ENCODE assay signal across 11 cellular contexts in the genomic region with DNA sequence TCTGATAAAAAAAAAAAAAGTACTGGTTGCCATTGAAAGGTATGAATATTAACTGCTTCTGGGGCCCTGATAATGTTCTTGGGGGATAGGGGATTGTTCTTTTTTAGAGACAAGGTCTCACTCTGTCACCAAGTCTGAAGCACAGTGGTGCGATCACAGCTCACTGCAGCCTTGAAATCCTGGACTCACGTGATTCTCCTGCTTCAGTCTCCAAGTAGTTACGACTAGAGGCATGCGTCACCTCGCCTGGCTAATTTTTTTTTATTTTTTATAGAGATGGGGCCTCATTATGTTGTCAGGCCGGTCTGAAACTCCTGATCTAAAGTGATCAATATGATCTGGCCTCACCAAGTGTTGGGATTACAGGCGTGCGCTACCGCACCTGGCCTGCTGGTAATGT.
"Had no signal": no experiment of that assay in that cellular context is flagged by ENCODE, and none has a peak within 500 bp of the region (broad histone marks: within the 10 kb centered on the region; RNA-seq: fewer than 3 reads in every experiment).

No MANE protein-coding gene starts in this region.

- H3K27ac Mint-ChIP-seq: HFFc6 had no signal

- H3K27ac ChIP-seq: GM23248, HL-60 had no signal

- H3K4me1 ChIP-seq: HAP-1 had no signal

- DNase-seq: GM23248, GOT3, H7, HFFc6, IMR-90, KG1 had no signal

- H3K4me3 Mint-ChIP-seq: HFFc6 had no signal

- ATAC-seq: HCT116, HepG2, K562 had no signal

- H2AFZ ChIP-seq: GM23248 had no signal

- FAIRE-seq: HepG2, K562 had no signal

- H3K9ac ChIP-seq: GM23248 had no signal

- H3K4me3 ChIP-seq: GM23248, HAP-1, K562 had no signal
